1 cellular context compared by ENCODE assay signal in the genomic region with DNA sequence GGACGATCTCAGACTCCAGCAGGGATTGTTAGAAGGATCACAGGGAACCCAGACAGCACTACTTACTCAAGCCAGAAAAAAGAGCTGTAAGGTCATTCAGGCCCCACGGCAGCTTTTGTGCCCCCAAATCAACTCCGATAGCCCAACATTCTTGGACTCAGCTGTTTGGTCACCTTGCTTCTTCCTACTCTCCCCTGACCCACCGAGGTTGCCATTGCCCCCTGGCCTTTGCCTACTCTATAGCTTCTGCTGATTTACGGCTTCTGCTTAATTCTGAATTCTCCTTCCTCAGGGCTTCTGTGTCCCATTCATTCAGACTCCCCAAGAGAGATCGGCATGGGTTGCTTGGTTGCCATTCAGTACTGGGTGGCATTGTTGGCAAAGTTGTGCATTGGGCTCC.
TF ChIP-seq lines count a peak whose summit lies in the region.

No MANE protein-coding gene starts in this region.

TF ChIP-seq in IMR-90, 13 proteins besides CTCF, POLR2A, EP300 and RAD21:
- TF ChIP-seq NFE2L2 (IDR thresholded peaks at IDR 0.05; ENCODE audit: low read depth, low read length) (no peak), CHD1 (IDR thresholded peaks at IDR 0.05; ENCODE audit: low read depth, low read length) (no peak), MAFK (IDR thresholded peaks at IDR 0.05; ENCODE audit: low read depth, low read length) (no peak), SMC3 (IDR thresholded peaks at IDR 0.05; ENCODE audit: low read depth, low read length) (no peak), MAZ (IDR thresholded peaks at IDR 0.05; ENCODE audit: borderline replicate concordance, low read depth, low read length) (no peak), FOS (IDR thresholded peaks at IDR 0.05; ENCODE audit: low read depth, low read length) (no peak)
- TF ChIP-seq, protein P1, sequence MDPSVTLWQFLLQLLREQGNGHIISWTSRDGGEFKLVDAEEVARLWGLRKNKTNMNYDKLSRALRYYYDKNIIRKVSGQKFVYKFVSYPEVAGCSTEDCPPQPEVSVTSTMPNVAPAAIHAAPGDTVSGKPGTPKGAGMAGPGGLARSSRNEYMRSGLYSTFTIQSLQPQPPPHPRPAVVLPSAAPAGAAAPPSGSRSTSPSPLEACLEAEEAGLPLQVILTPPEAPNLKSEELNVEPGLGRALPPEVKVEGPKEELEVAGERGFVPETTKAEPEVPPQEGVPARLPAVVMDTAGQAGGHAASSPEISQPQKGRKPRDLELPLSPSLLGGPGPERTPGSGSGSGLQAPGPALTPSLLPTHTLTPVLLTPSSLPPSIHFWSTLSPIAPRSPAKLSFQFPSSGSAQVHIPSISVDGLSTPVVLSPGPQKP (IDR thresholded peaks at IDR 0.05; ENCODE audit: borderline replicate concordance, low read depth, low read length): no peak
